ENCODE assay signal across 7 cellular contexts in the genomic region with DNA sequence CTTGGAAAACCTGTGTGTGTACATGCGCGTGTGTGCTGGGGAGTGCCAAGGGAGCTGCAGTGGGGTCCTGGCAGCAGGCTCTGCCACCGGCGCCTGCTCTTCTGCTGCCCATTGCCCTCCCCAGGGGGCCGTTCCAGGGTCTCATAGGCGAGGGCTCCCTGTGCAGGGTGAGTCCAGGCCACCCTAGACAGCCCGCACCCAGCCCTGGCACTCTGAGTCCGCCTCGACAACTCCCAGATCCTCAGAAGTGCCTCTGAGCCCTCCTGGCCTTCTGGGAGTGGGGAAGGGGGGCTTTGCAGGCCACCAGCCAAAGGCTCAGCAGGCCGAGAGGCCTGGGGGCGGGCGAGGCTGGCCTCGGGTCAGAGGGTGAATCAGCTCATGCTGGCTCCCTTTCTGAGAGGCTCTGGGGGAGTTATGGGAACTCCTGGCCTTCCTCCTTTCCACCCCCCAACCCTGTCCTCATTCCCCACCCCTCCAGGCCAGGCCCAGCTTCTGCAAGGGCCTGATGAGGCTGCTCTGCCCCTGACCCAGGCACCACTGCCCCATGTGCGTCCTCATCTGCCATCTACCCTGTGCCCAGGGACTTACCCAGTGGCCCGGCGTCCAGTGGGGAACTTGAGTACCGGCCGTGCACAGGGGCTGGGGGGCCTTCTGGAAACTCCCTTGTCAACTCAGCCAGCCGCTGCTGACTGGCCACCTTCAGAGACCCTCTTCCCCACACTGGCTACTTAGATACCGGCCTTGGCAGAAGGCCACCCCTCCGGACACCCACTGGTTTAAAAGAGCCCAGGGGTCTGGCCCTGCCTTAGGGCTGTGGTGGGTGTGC. TPM values are rescaled to one million over a fixed set of nuclear protein-coding genes. Genes with fewer than 3 reads are reported as not detected.
DNase-seq lines count a peak whose midpoint lies in the region; ATAC-seq and TF ChIP-seq lines count a peak whose summit lies in the region.

No MANE protein-coding gene starts in this region.

- TF ChIP-seq CTCF in HFFc6 (IDR thresholded peaks at IDR 0.05) (no peak), activated B cell treated with CpG ODN at 0.5 μM for 24 hours (IDR thresholded peaks at IDR 0.05) (no peak)

- CTCF ChIA-PET in activated B cell treated with CpG ODN at 0.5 μM for 24 hours (lab: Charles Lee) = interaction anchor here (0.7 to 4.1 kb wide), 17 partner anchors 8 to 423 kb away, joined by 3 to 104 read pairs (median 6); a partner anchor contains a TSS

- H3K9me3 Mint-ChIP-seq in HFFc6 = no peaks in the 10 kb centered on the region
- H3K9me3 Mint-ChIP-seq in activated B cell treated with CpG ODN at 0.5 μM for 24 hours = no peaks in the 10 kb centered on the region
- H3K9me3 Mint-ChIP-seq in stimulated activated naive B cell treated with anti-CD40 and anti-IgM and Interleukin-4, amounts not matched to agents 10 μg/mL and 1 μg/mL and 100 μg/mL, for 72 hours = peaks cover 0 to 2% of the 10 kb centered on the region in 2 donors

- H3K9me3 ChIP-seq in iPS-20b (ENCODE audit: insufficient read depth, low read depth, low read length) = no peaks in the 10 kb centered on the region

- intact Hi-C loops in activated B cell treated with CpG ODN at 0.5 μM for 24 hours (cut with micrococcal nuclease) = loop anchor here (1.0 kb wide), 2 partner anchors 8 to 41 kb away; no protein-coding TSS in a partner anchor

- H3K27me3 ChIP-seq in iPS-20b (ENCODE audit: insufficient read depth, low read length) = peaks cover 63% of the 10 kb centered on the region

- H3K4me3 ChIP-seq in iPS-20b (ENCODE audit: low read length) = peak overlapping the region; percentile 50; the same call in 1 of the 2 replicates

- ATAC-seq in activated B cell treated with CpG ODN at 0.5 μM for 24 hours (ENCODE audit: low read depth) (no peak), GM21737 (IDR thresholded peaks at IDR 0.05; ENCODE audit: unreplicated experiment) (no peak)
- ATAC-seq in stimulated activated naive B cell treated with anti-CD40 and anti-IgM and Interleukin-4, amounts not matched to agents 10 μg/mL and 1 μg/mL and 100 μg/mL, for 72 hours (replicated peaks) = no peak

- POLR2A ChIA-PET in activated B cell treated with CpG ODN at 0.5 μM for 24 hours (lab: Charles Lee) = interaction anchor here (0.6 to 2.5 kb wide), 11 partner anchors 8 to 831 kb away, joined by 3 to 33 read pairs (median 6); a partner anchor contains a TSS

- H3K27ac Mint-ChIP-seq in HFFc6 (peak overlapping the region; percentile 66), activated B cell treated with CpG ODN at 0.5 μM for 24 hours (peak overlapping the region; percentile 84)
- peak overlapping the region; percentile 47 for H3K27ac Mint-ChIP-seq in stimulated activated naive B cell treated with anti-CD40 and anti-IgM and Interleukin-4, amounts not matched to agents 10 μg/mL and 1 μg/mL and 100 μg/mL, for 72 hours

- H3K27me3 Mint-ChIP-seq in HFFc6 (ENCODE audit: insufficient read depth) = peaks cover 7% of the 10 kb centered on the region
- H3K27me3 Mint-ChIP-seq in activated B cell treated with CpG ODN at 0.5 μM for 24 hours = no peaks in the 10 kb centered on the region
- H3K27me3 Mint-ChIP-seq in stimulated activated naive B cell treated with anti-CD40 and anti-IgM and Interleukin-4, amounts not matched to agents 10 μg/mL and 1 μg/mL and 100 μg/mL, for 72 hours = no peaks in the 10 kb centered on the region

- H3K9ac ChIP-seq in iPS-20b (ENCODE audit: low read depth, low read length) = no peak overlapping the region

- no peaks in the 10 kb centered on the region for H3K36me3 Mint-ChIP-seq in HFFc6 (ENCODE audit: low read depth)
- peaks cover 2% of the 10 kb centered on the region for H3K36me3 Mint-ChIP-seq in activated B cell treated with CpG ODN at 0.5 μM for 24 hours (ENCODE audit: low read depth)
- H3K36me3 Mint-ChIP-seq in stimulated activated naive B cell treated with anti-CD40 and anti-IgM and Interleukin-4, amounts not matched to agents 10 μg/mL and 1 μg/mL and 100 μg/mL, for 72 hours = peaks cover 16 to 20% of the 10 kb centered on the region in 2 donors

- H3K4me1 Mint-ChIP-seq in HFFc6 (ENCODE audit: low read depth) = peaks cover 17% of the 10 kb centered on the region
- peaks cover 49% of the 10 kb centered on the region for H3K4me1 Mint-ChIP-seq in activated B cell treated with CpG ODN at 0.5 μM for 24 hours
- H3K4me1 Mint-ChIP-seq in stimulated activated naive B cell treated with anti-CD40 and anti-IgM and Interleukin-4, amounts not matched to agents 10 μg/mL and 1 μg/mL and 100 μg/mL, for 72 hours = peaks cover 37 to 59% of the 10 kb centered on the region in 2 donors

- DNase-seq in HFFc6 (no peak), activated B cell treated with CpG ODN at 0.5 μM for 24 hours (no peak), putamen (ENCODE audit: low spot score) (no peak), H4 (ENCODE audit: low spot score) (no peak)
- no peak for DNase-seq in stimulated activated naive B cell treated with anti-CD40 and anti-IgM and Interleukin-4, amounts not matched to agents 10 μg/mL and 1 μg/mL and 100 μg/mL, for 72 hours

- H3K4me3 Mint-ChIP-seq in HFFc6 (peak overlapping the region; percentile 81; the same call in 1 of the 2 replicates), activated B cell treated with CpG ODN at 0.5 μM for 24 hours (peak overlapping the region; percentile 80)
- peak overlapping the region; percentile 84 to 87 for H3K4me3 Mint-ChIP-seq in stimulated activated naive B cell treated with anti-CD40 and anti-IgM and Interleukin-4, amounts not matched to agents 10 μg/mL and 1 μg/mL and 100 μg/mL, for 72 hours

- no peaks in the 10 kb centered on the region for H3K36me3 ChIP-seq in iPS-20b (ENCODE audit: insufficient read depth, low read depth, low read length)

- peaks cover 4% of the 10 kb centered on the region; the same call in 1 of the 2 replicates for H3K4me1 ChIP-seq in iPS-20b (ENCODE audit: insufficient read depth, low read length)

- no peak overlapping the region for H3K27ac ChIP-seq in iPS-20b (ENCODE audit: low read length)

RNA-seq across cellular contexts. Expression of a gene that starts 2.1 kb away (rescaled TPM):
- total RNA-seq in HFFc6 (2021; fragmentation: NEBNext Ultra II Directional; extraction: Animal tissue kit (Norgen Biotek cat#: 25700)) = 10 to 100 TPM in 5 of 6 experiments, 1 to 10 TPM in 1; 9.1 to 12.9 (median 12.7) TPM
- total RNA-seq in activated B cell treated with CpG ODN at 0.5 μM for 24 hours = 16.7 and 18.1 TPM in 2 replicates
- 15.4 and 17.3 TPM in 2 replicates for total RNA-seq in H4 (2014; rRNA removed; shearing (Covaris generic))

RNA-seq across cellular contexts. Expression of a gene that starts 2.3 kb away (rescaled TPM):
- 10 to 100 TPM in 4 of 6 experiments, 1 to 10 TPM in 2; 4.8 to 55.2 (median 42.3) TPM for total RNA-seq in HFFc6 (2021; fragmentation: NEBNext Ultra II Directional; extraction: Animal tissue kit (Norgen Biotek cat#: 25700))
- 112 and 129 TPM in 2 replicates for total RNA-seq in activated B cell treated with CpG ODN at 0.5 μM for 24 hours
- total RNA-seq in H4 (2014; rRNA removed; shearing (Covaris generic)) = not detected in 2 replicates

RNA-seq across cellular contexts. Expression of a gene that starts 14.4 kb away (rescaled TPM):
- 10 to 100 TPM in 4 of 6 experiments, 1 to 10 TPM in 2; 6.9 to 22.4 (median 21.0) TPM for total RNA-seq in HFFc6 (2021; fragmentation: NEBNext Ultra II Directional; extraction: Animal tissue kit (Norgen Biotek cat#: 25700))
- 2.9 and 3.0 TPM in 2 replicates for total RNA-seq in activated B cell treated with CpG ODN at 0.5 μM for 24 hours
- 16.2 and 26.9 TPM in 2 replicates for total RNA-seq in H4 (2014; rRNA removed; shearing (Covaris generic))

RNA-seq across cellular contexts. Expression of a gene that starts 37.4 kb away (rescaled TPM):
- total RNA-seq in HFFc6 (2021; fragmentation: NEBNext Ultra II Directional; extraction: Animal tissue kit (Norgen Biotek cat#: 25700)) = 1 to 10 TPM; 3.0 to 4.2 (median 3.4) TPM
- total RNA-seq in activated B cell treated with CpG ODN at 0.5 μM for 24 hours = 0.95 and 1.6 TPM in 2 replicates
- total RNA-seq in H4 (2014; rRNA removed; shearing (Covaris generic)) = 1.6 and 2.5 TPM in 2 replicates
